ENCODE assay signal across 11 cellular contexts in genomic region chr11:119368121-119369034, GRCh38. TPM values are rescaled to one million over a fixed set of nuclear protein-coding genes. Genes with fewer than 3 reads are reported as not detected.
DNase-seq lines count a peak whose midpoint lies in the region; ATAC-seq, FAIRE-seq and TF ChIP-seq lines count a peak whose summit lies in the region.
"Had no signal": no experiment of that assay in that cellular context is flagged by ENCODE, and none has a peak within 500 bp of the region (broad histone marks: within the 10 kb centered on the region; RNA-seq: fewer than 3 reads in every experiment).

No MANE protein-coding gene starts in this region.

- H3K79me2 ChIP-seq in GM23338 (replicated peaks; ENCODE audit: insufficient read depth): no peaks in the 10 kb centered on the region

- no peaks in the 10 kb centered on the region; the same call in 1 of the 3 replicates for H3K36me3 Mint-ChIP-seq in GM23338 (ENCODE audit: low read depth)
- H3K36me3 Mint-ChIP-seq: activated naive CD8-positive, alpha-beta T cell treated with anti-CD3 and anti-CD28 coated beads, Interleukin-2, amount 10 ng/mL, durations not matched to agents 7 days and 5 days had no signal

- no peaks in the 10 kb centered on the region for H3F3A ChIP-seq in GM23338 (replicated peaks; ENCODE audit: low read depth)

- H3K27me3 ChIP-seq in GM23338 (ENCODE audit: insufficient read depth): peaks cover 31% of the 10 kb centered on the region

- H3K27me3 Mint-ChIP-seq in GM23338 (ENCODE audit: insufficient read depth, low read depth, poor library complexity): peaks cover 33% of the 10 kb centered on the region

- H3K9me2 ChIP-seq in GM23338 (ENCODE audit: insufficient read depth): no peaks in the 10 kb centered on the region

- no peaks in the 10 kb centered on the region for H3K9me3 ChIP-seq in kidney (ENCODE audit: control insufficient read depth in 1 of 2, low read length in 2 of 2)

- H2AFZ ChIP-seq in GM23338: no peak overlapping the region

- no peak overlapping the region for H3K27ac Mint-ChIP-seq in GM23338
- H3K27ac Mint-ChIP-seq: activated naive CD8-positive, alpha-beta T cell treated with anti-CD3 and anti-CD28 coated beads, Interleukin-2, amount 10 ng/mL, durations not matched to agents 7 days and 5 days; naive thymus-derived CD4-positive, alpha-beta T cell had no signal

- H3K4me1 Mint-ChIP-seq in GM23338: peaks cover 52% of the 10 kb centered on the region

- peaks cover 46 to 68% of the 10 kb centered on the region in 2 donors for H3K4me1 ChIP-seq in kidney (ENCODE audit: control insufficient read depth in 1 of 2, insufficient read depth in 1 of 2, low read depth in 1 of 2, low read length in 2 of 2)
- peaks cover 16% of the 10 kb centered on the region for H3K4me1 ChIP-seq in GM23338 (ENCODE audit: insufficient read depth)

- intact Hi-C loops in kidney (cut with DNase I): no loop called here

- no peak overlapping the region for H3K4me2 ChIP-seq in GM23338

- ATAC-seq in HG03469 (IDR thresholded peaks at IDR 0.05; ENCODE audit: unreplicated experiment) (no peak), GM23338 (no peak)
- ATAC-seq: naive thymus-derived CD4-positive, alpha-beta T cell had no signal

- peaks cover 2% of the 10 kb centered on the region; the same call in 1 of the 3 replicates for H3K9me3 Mint-ChIP-seq in GM23338
- H3K9me3 Mint-ChIP-seq: activated naive CD8-positive, alpha-beta T cell treated with anti-CD3 and anti-CD28 coated beads, Interleukin-2, amount 10 ng/mL, durations not matched to agents 7 days and 5 days had no signal

- H3K4me3 Mint-ChIP-seq in GM23338: no peak overlapping the region
- H3K4me3 Mint-ChIP-seq: activated naive CD8-positive, alpha-beta T cell treated with anti-CD3 and anti-CD28 coated beads, Interleukin-2, amount 10 ng/mL, durations not matched to agents 7 days and 5 days; naive thymus-derived CD4-positive, alpha-beta T cell had no signal

- FAIRE-seq in kidney (lab: Jason Lieb, UNC): no peak

- H3K36me3 ChIP-seq in kidney (ENCODE audit: control insufficient read depth in 1 of 2, insufficient read depth in 2 of 2, low read length in 2 of 2): no peaks in the 10 kb centered on the region
- H3K36me3 ChIP-seq in GM23338 (ENCODE audit: insufficient read depth): no peaks in the 10 kb centered on the region

- peak overlapping the region; percentile 91 to 97 for H3K27ac ChIP-seq in kidney (ENCODE audit: low read depth in 2 of 2, low read length in 2 of 2)
- peak overlapping the region; percentile 32 for H3K27ac ChIP-seq in substantia nigra (ENCODE audit: low read depth, low read length, poor library complexity, severe bottlenecking)
- H3K27ac ChIP-seq in GM23338 (ENCODE audit: low read depth): no peak overlapping the region

- H3K4me3 ChIP-seq in kidney (ENCODE audit: low read length in 2 of 2) (peak overlapping the region; percentile 5 to 53), GM23338 (no peak overlapping the region)

- DNase-seq in MV-4-11 (lab: John Stamatoyannopoulos, UW) (peak; percentile 46), SW480 (ENCODE audit: low spot score) (peak; percentile 77), kidney (peak; percentile 93), substantia nigra (lab: John Stamatoyannopoulos, UW) (peak in 17 of 49 donors; percentile 26 to 88 (median 48)), NCI-H128 (lab: John Stamatoyannopoulos, UW; ENCODE audit: unreplicated experiment) (no peak), GM23338 (ENCODE audit: low spot score) (no peak)
- DNase-seq in activated CD4-positive, alpha-beta T cell treated with anti-CD3 and anti-CD28 coated beads, Interleukin-2, amount 50 U/mL, for 1 hour: no peak
- DNase-seq: activated naive CD8-positive, alpha-beta T cell treated with anti-CD3 and anti-CD28 coated beads, Interleukin-2, amount 10 ng/mL, durations not matched to agents 7 days and 5 days; naive thymus-derived CD4-positive, alpha-beta T cell had no signal

- peak overlapping the region; percentile 54 to 78 for H3K9ac ChIP-seq in kidney (ENCODE audit: low read length in 2 of 2)

- TF ChIP-seq CTCF in kidney (IDR thresholded peaks at IDR 0.05; ENCODE audit: borderline replicate concordance, extremely low read depth, insufficient read depth) (no peak), GM23338 (conservative IDR thresholded peaks at IDR 0.05; ENCODE audit: low read depth in 2 of 2) (no peak)

- no peaks in the 10 kb centered on the region; the same call in 1 of the 2 replicates for H4K20me1 ChIP-seq in GM23338 (replicated peaks; ENCODE audit: insufficient read depth)

TF ChIP-seq in GM23338, 12 proteins besides CTCF, POLR2A, EP300 and RAD21:
- TF ChIP-seq REST (IDR thresholded peaks at IDR 0.05; ENCODE audit: unreplicated experiment): no peak
- no peak for TF ChIP-seq NANOG (IDR thresholded peaks at IDR 0.05; ENCODE audit: borderline replicate concordance)
- TF ChIP-seq ZNF114 (CRISPR knock-in tag; IDR thresholded peaks at IDR 0.05): no peak
- no peak for TF ChIP-seq POLR2AphosphoS5 (IDR thresholded peaks at IDR 0.05; ENCODE audit: low read depth)
TF ChIP-seq in GM23338: peak in this region for 0.

RNA-seq across cellular contexts. Expression of gene USP2, which starts 13.1 kb away (rescaled TPM):
- total RNA-seq in kidney: 30.4 TPM
- polyA plus RNA-seq in kidney (ENCODE audit: insufficient read depth, low read depth, low replicate concordance): 57.6 TPM
- 4.9 and 6.6 TPM in 2 replicates for total RNA-seq in GM23338 (2014; rRNA removed; shearing (Covaris generic))
- 5.0 and 5.9 TPM in 2 replicates for polyA plus RNA-seq in GM23338 (2016; fragmentation: Nextera tagmentation; extraction: Ambion mirVana)

RNA-seq across cellular contexts. Expression of gene MFRP, which starts 21.9 kb away (rescaled TPM):
- not detected for total RNA-seq in kidney
- polyA plus RNA-seq in kidney (ENCODE audit: insufficient read depth, low read depth, low replicate concordance): not detected
- 0.03 TPM in 1 of 2 replicates, not detected in the other for total RNA-seq in GM23338 (2014; rRNA removed; shearing (Covaris generic))
- not detected in 2 replicates for polyA plus RNA-seq in GM23338 (2016; fragmentation: Nextera tagmentation; extraction: Ambion mirVana)
- total RNA-seq: activated naive CD8-positive, alpha-beta T cell treated with anti-CD3 and anti-CD28 coated beads, Interleukin-2, amount 10 ng/mL, durations not matched to agents 7 days and 5 days; naive thymus-derived CD4-positive, alpha-beta T cell; NCI-H460 had no signal
- polyA plus RNA-seq: naive thymus-derived CD4-positive, alpha-beta T cell had no signal

RNA-seq across cellular contexts. Expression of gene C1QTNF5, which starts 27.7 kb away (rescaled TPM):
- 42.8 TPM for total RNA-seq in kidney
- 40.4 TPM for polyA plus RNA-seq in kidney (ENCODE audit: insufficient read depth, low read depth, low replicate concordance)
- total RNA-seq in GM23338 (2014; rRNA removed; shearing (Covaris generic)): 1.9 and 3.0 TPM in 2 replicates
- polyA plus RNA-seq in GM23338 (2016; fragmentation: Nextera tagmentation; extraction: Ambion mirVana): 1.8 and 1.9 TPM in 2 replicates
- total RNA-seq: activated naive CD8-positive, alpha-beta T cell treated with anti-CD3 and anti-CD28 coated beads, Interleukin-2, amount 10 ng/mL, durations not matched to agents 7 days and 5 days; naive thymus-derived CD4-positive, alpha-beta T cell; NCI-H460 had no signal
- polyA plus RNA-seq: naive thymus-derived CD4-positive, alpha-beta T cell had no signal

RNA-seq across cellular contexts. Expression of gene RNF26, which starts 34.1 kb away (rescaled TPM):
- total RNA-seq in kidney: 23.5 TPM
- polyA plus RNA-seq in kidney (ENCODE audit: insufficient read depth, low read depth, low replicate concordance) (18.2 TPM), GM23338 (2016; fragmentation: Nextera tagmentation; extraction: Ambion mirVana) (28.7 and 31.8 TPM in 2 replicates)
- 53.6 and 58.3 TPM in 2 replicates for total RNA-seq in GM23338 (2014; rRNA removed; shearing (Covaris generic))

RNA-seq across cellular contexts. Expression of gene MCAM, which starts 51.4 kb away (rescaled TPM):
- 137 TPM for total RNA-seq in kidney
- polyA plus RNA-seq in kidney (ENCODE audit: insufficient read depth, low read depth, low replicate concordance): 42.1 TPM
- 79.5 and 139 TPM in 2 replicates for total RNA-seq in GM23338 (2014; rRNA removed; shearing (Covaris generic))
- 7.8 and 8.9 TPM in 2 replicates for polyA plus RNA-seq in GM23338 (2016; fragmentation: Nextera tagmentation; extraction: Ambion mirVana)

Comparison
In these comparisons a context has a peak if more than half of its experiments do, and no peak if none do; other contexts are left out.
1. DNase-seq: peak in MV-4-11 (single experiment), SW480 (single experiment) and kidney (single experiment); none in activated CD4-positive, alpha-beta T cell treated with anti-CD3 and anti-CD28 coated beads, Interleukin-2, amount 50 U/mL, for 1 hour (single experiment), NCI-H128 (single experiment) and GM23338 (single experiment).
2. RNA of gene C1QTNF5, which starts 27.7 kb away (total RNA-seq): 42.8 TPM in kidney (single experiment); 1.9 to 3.0 TPM in GM23338; every median in the first group is over 10 times any median in the second.